19 cellular contexts compared by ENCODE assay signal in the genomic region with DNA sequence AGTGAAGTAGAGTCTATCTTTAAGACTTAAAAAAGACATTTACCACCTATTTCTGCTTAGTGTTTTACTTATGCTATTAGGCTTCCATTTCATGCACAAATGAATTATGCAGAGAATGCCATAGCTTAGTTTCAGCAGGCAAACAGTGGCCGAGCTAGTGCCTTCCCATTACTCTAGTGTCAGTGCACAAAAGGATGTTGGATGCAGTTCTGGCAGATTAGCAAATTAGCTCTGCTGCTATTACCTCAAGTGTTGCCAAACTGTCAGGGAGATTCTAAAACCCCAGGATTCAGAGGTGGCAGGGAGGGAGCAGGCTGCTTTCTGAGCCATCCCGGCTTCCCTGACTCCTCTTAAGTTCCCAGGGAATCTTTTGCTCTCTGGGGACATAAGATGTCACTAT.
DNase-seq lines count a peak whose midpoint lies in the region; ATAC-seq and TF ChIP-seq lines count a peak whose summit lies in the region.
"Had no signal": no experiment of that assay in that cellular context is flagged by ENCODE, and none has a peak within 500 bp of the region (broad histone marks: within the 10 kb centered on the region; RNA-seq: fewer than 3 reads in every experiment).

No MANE protein-coding gene starts in this region.

- H4K20me1 ChIP-seq in smooth muscle cell (ENCODE audit: low read depth): no peaks in the 10 kb centered on the region

- H3K9ac ChIP-seq in smooth muscle cell (ENCODE audit: low read depth): no peak overlapping the region

- TF ChIP-seq CTCF in smooth muscle cell (IDR thresholded peaks at IDR 0.05; ENCODE audit: borderline replicate concordance, insufficient read depth, poor library complexity, severe bottlenecking) (no peak), tibial artery (IDR thresholded peaks at IDR 0.05) (no peak)

- H3K9me3 ChIP-seq in smooth muscle cell (replicated peaks; ENCODE audit: low read depth) (no peaks in the 10 kb centered on the region), tibial artery (no peaks in the 10 kb centered on the region)
- H3K9me3 ChIP-seq: Caco-2 had no signal

- H2AFZ ChIP-seq in smooth muscle cell (ENCODE audit: low read depth): no peak overlapping the region

- DNase-seq in NCI-H446 treated with DMSO at 0.1 percent for 48 hours (lab: John Stamatoyannopoulos, UW) (peak; percentile 69), NCI-H82 (lab: John Stamatoyannopoulos, UW) (peak; percentile 47), cerebellum (ENCODE audit: low spot score) (peak; percentile 41), substantia nigra (lab: John Stamatoyannopoulos, UW) (no peak), smooth muscle cell (lab: John Stamatoyannopoulos, UW; ENCODE audit: unreplicated experiment) (no peak), tibial artery (no peak)
- DNase-seq: Caco-2; CD4-positive, alpha-beta memory T cell; GF-D8; NCI-H1048; NCI-H1436; NCI-H187; NCI-H2081 treated with DMSO at 0.1 percent for 48 hours; NCI-H2171 treated with DMSO at 0.1 percent for 48 hours; SHP77; T-cell had no signal

- no peak overlapping the region for H3K4me2 ChIP-seq in smooth muscle cell

- H3K36me3 ChIP-seq in smooth muscle cell (ENCODE audit: low read depth) (no peaks in the 10 kb centered on the region), tibial artery (no peaks in the 10 kb centered on the region)

- WGBS in smooth muscle cell (ENCODE audit: low lambda C conversion rate): 80% methylated on average over 2 of the region's 2 CpGs

- no peak for ATAC-seq in HG03135 (IDR thresholded peaks at IDR 0.05; ENCODE audit: unreplicated experiment)
- ATAC-seq: HCT116 had no signal

- no peaks in the 10 kb centered on the region for H3K79me2 ChIP-seq in smooth muscle cell (ENCODE audit: low read depth)

- H3F3A ChIP-seq in smooth muscle cell (ENCODE audit: low read depth): no peaks in the 10 kb centered on the region

- H3K4me1 ChIP-seq in smooth muscle cell (ENCODE audit: low read depth) (no peaks in the 10 kb centered on the region), tibial artery (peaks cover 0 to 3% (median 0%) of the 10 kb centered on the region in 4 donors)
- H3K4me1 ChIP-seq: Caco-2 had no signal

- H3K27ac ChIP-seq in substantia nigra (ENCODE audit: low read depth, low read length, poor library complexity, severe bottlenecking): peak overlapping the region; percentile 46
- H3K27ac ChIP-seq in smooth muscle cell (ENCODE audit: low read depth): no peak overlapping the region
- no peak overlapping the region for H3K27ac ChIP-seq in tibial artery
- H3K27ac ChIP-seq: RWPE1 had no signal

- H3K27me3 ChIP-seq in smooth muscle cell (ENCODE audit: low read depth) (no peaks in the 10 kb centered on the region), tibial artery (peaks cover 0 to under 1% of the 10 kb centered on the region in 2 donors)

- intact Hi-C loops in tibial artery (cut with DNase I; ENCODE audit: low total_unique reads): no loop called here

- H3K4me3 ChIP-seq in smooth muscle cell: no peak overlapping the region
- no peak overlapping the region for H3K4me3 ChIP-seq in tibial artery

Comparison
In these comparisons a context has a peak if more than half of its experiments do, and no peak if none do; other contexts are left out.
1. DNase-seq: peak in NCI-H446 treated with DMSO at 0.1 percent for 48 hours (single experiment), NCI-H82 (single experiment) and cerebellum (single experiment); none in substantia nigra (0 of 49), smooth muscle cell (single experiment) and tibial artery (0 of 2).